Comparison of ENCODE assay signal across 8 cellular contexts in the genomic region with DNA sequence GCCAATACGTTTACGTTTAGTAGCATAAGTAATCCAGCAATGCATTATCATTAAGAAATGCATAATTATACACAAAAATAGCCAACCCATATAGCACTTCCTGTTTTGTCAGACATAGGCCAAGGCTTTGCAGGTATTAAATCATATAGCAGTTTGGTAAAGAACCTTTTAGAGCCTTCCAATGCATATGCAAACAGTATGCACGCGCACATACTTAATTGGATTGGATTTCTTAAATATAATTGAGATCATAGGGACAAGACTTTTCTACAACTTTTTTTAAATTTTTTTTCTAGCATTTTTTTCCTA. TPM values are rescaled to one million over a fixed set of nuclear protein-coding genes. Genes with fewer than 3 reads are reported as not detected.
A peak's percentile ranks its signal among the peaks of the same experiment; 100 is the strongest.
DNase-seq lines count a peak whose midpoint lies in the region; ATAC-seq and TF ChIP-seq lines count a peak whose summit lies in the region.

No MANE protein-coding gene starts in this region.

- no peaks in the 10 kb centered on the region for H3K9me3 ChIP-seq in thymus (ENCODE audit: control insufficient read depth)

- peak overlapping the region; percentile 99 for H3K27ac Mint-ChIP-seq in activated T-cell treated with anti-CD3 and anti-CD28 coated beads, Interleukin-2, amount 50 U/mL, for 24 hours
- peak overlapping the region; percentile 95 for H3K27ac Mint-ChIP-seq in activated T-helper 1 cell treated with anti-CD3 and anti-CD28 coated beads, Interleukin-12 subunit alpha, Interleukin-12 subunit beta, Interleukin-2, Interleukin-4 antibody, amounts not matched to agents 30 ng/mL and 10 ng/mL and 1 ng/mL, durations not matched to agents 14 hours and 24 hours and 36 hours

- no peak for TF ChIP-seq CTCF in kidney epithelial cell (IDR thresholded peaks at IDR 0.05; ENCODE audit: insufficient read depth, low read length, poor library complexity, severe bottlenecking)

- H3K27ac ChIP-seq in thymus (ENCODE audit: low read depth) = peak overlapping the region; percentile 72

- intact Hi-C loops in activated T-helper 1 cell treated with anti-CD3 and anti-CD28 coated beads, Interleukin-12 subunit alpha, Interleukin-12 subunit beta, Interleukin-2, Interleukin-4 antibody, amounts not matched to agents 30 ng/mL and 10 ng/mL and 1 ng/mL, durations not matched to agents 14 hours and 24 hours and 36 hours (cut with micrococcal nuclease) = loop anchor here (1.0 to 10.0 kb wide), 9 partner anchors 18 to 1337 kb away; partner anchors contain the start of genes AUH, CENPP, FAM120AOS and IARS1
- intact Hi-C loops in posterior cingulate gyrus (cut with DNase I) = loop anchor here (10.0 kb wide), 1 partner anchor 649 kb away; the partner anchor contains the start of gene BICD2

- H3K4me3 ChIP-seq in kidney epithelial cell (ENCODE audit: low read depth, low read length) = peak overlapping the region; percentile 97
- H3K4me3 ChIP-seq in thymus (ENCODE audit: low read length) = peak overlapping the region; percentile 82

- 54% methylated on average over 4 of the region's 4 CpGs for WGBS in thymus

- H3K27me3 ChIP-seq in kidney epithelial cell (ENCODE audit: control insufficient read depth, insufficient read depth, low read length) (no peaks in the 10 kb centered on the region), thymus (ENCODE audit: control insufficient read depth, insufficient read depth) (no peaks in the 10 kb centered on the region)

- peaks cover 15% of the 10 kb centered on the region for H3K36me3 Mint-ChIP-seq in activated T-cell treated with anti-CD3 and anti-CD28 coated beads, Interleukin-2, amount 50 U/mL, for 24 hours (ENCODE audit: low read depth)
- H3K36me3 Mint-ChIP-seq in activated T-helper 1 cell treated with anti-CD3 and anti-CD28 coated beads, Interleukin-12 subunit alpha, Interleukin-12 subunit beta, Interleukin-2, Interleukin-4 antibody, amounts not matched to agents 30 ng/mL and 10 ng/mL and 1 ng/mL, durations not matched to agents 14 hours and 24 hours and 36 hours (ENCODE audit: low read depth) = peaks cover 15% of the 10 kb centered on the region

- peak overlapping the region; percentile 99 for H3K4me3 Mint-ChIP-seq in activated T-cell treated with anti-CD3 and anti-CD28 coated beads, Interleukin-2, amount 50 U/mL, for 24 hours
- peak overlapping the region; percentile 97 for H3K4me3 Mint-ChIP-seq in activated T-helper 1 cell treated with anti-CD3 and anti-CD28 coated beads, Interleukin-12 subunit alpha, Interleukin-12 subunit beta, Interleukin-2, Interleukin-4 antibody, amounts not matched to agents 30 ng/mL and 10 ng/mL and 1 ng/mL, durations not matched to agents 14 hours and 24 hours and 36 hours

- H3K36me3 ChIP-seq in kidney epithelial cell (ENCODE audit: control insufficient read depth, insufficient read depth, low read length) (no peaks in the 10 kb centered on the region), thymus (ENCODE audit: control insufficient read depth, insufficient read depth) (no peaks in the 10 kb centered on the region)

- peaks cover 35% of the 10 kb centered on the region for H3K4me1 Mint-ChIP-seq in activated T-cell treated with anti-CD3 and anti-CD28 coated beads, Interleukin-2, amount 50 U/mL, for 24 hours (ENCODE audit: low read depth)
- H3K4me1 Mint-ChIP-seq in activated T-helper 1 cell treated with anti-CD3 and anti-CD28 coated beads, Interleukin-12 subunit alpha, Interleukin-12 subunit beta, Interleukin-2, Interleukin-4 antibody, amounts not matched to agents 30 ng/mL and 10 ng/mL and 1 ng/mL, durations not matched to agents 14 hours and 24 hours and 36 hours (ENCODE audit: low read depth) = peaks cover 44% of the 10 kb centered on the region

- peaks cover 7% of the 10 kb centered on the region for H3K4me1 ChIP-seq in thymus (ENCODE audit: control insufficient read depth, insufficient read depth, low read length)

- DNase-seq in activated T-cell treated with anti-CD3 and anti-CD28 coated beads, Interleukin-2, amount 50 U/mL, for 24 hours = no peak
- no peak for DNase-seq in activated T-cell treated with anti-CD3 and anti-CD28 coated beads, Interleukin-2, amount 50 U/mL, for 48 hours
- DNase-seq in activated T-helper 1 cell treated with anti-CD3 and anti-CD28 coated beads, Interleukin-12 subunit alpha, Interleukin-12 subunit beta, Interleukin-2, Interleukin-4 antibody, amounts not matched to agents 30 ng/mL and 10 ng/mL and 1 ng/mL, durations not matched to agents 14 hours and 24 hours and 36 hours (ENCODE audit: low spot score) = no peak
- no peak for DNase-seq in kidney epithelial cell (ENCODE audit: low read depth)
- DNase-seq in posterior cingulate gyrus = no peak

- ATAC-seq in GM19397 (IDR thresholded peaks at IDR 0.05; ENCODE audit: unreplicated experiment) (no peak), HG03520 (IDR thresholded peaks at IDR 0.05; ENCODE audit: unreplicated experiment) (no peak)

- H3K9me3 Mint-ChIP-seq in activated T-cell treated with anti-CD3 and anti-CD28 coated beads, Interleukin-2, amount 50 U/mL, for 24 hours = no peaks in the 10 kb centered on the region
- H3K9me3 Mint-ChIP-seq in activated T-helper 1 cell treated with anti-CD3 and anti-CD28 coated beads, Interleukin-12 subunit alpha, Interleukin-12 subunit beta, Interleukin-2, Interleukin-4 antibody, amounts not matched to agents 30 ng/mL and 10 ng/mL and 1 ng/mL, durations not matched to agents 14 hours and 24 hours and 36 hours = no peaks in the 10 kb centered on the region

- no peaks in the 10 kb centered on the region for H3K27me3 Mint-ChIP-seq in activated T-cell treated with anti-CD3 and anti-CD28 coated beads, Interleukin-2, amount 50 U/mL, for 24 hours
- H3K27me3 Mint-ChIP-seq in activated T-helper 1 cell treated with anti-CD3 and anti-CD28 coated beads, Interleukin-12 subunit alpha, Interleukin-12 subunit beta, Interleukin-2, Interleukin-4 antibody, amounts not matched to agents 30 ng/mL and 10 ng/mL and 1 ng/mL, durations not matched to agents 14 hours and 24 hours and 36 hours (ENCODE audit: insufficient read depth) = no peaks in the 10 kb centered on the region

RNA-seq across cellular contexts. Expression of gene SPTLC1, which starts 0.7 kb away (rescaled TPM):
- total RNA-seq in activated T-helper 1 cell treated with anti-CD3 and anti-CD28 coated beads, Interleukin-12 subunit alpha, Interleukin-12 subunit beta, Interleukin-2, Interleukin-4 antibody, amounts not matched to agents 30 ng/mL and 10 ng/mL and 1 ng/mL, durations not matched to agents 14 hours and 24 hours and 36 hours = 60.2 and 62.3 TPM in 2 replicates
- 101 and 103 TPM in 2 replicates for total RNA-seq in kidney epithelial cell
- 44.3 TPM for polyA plus RNA-seq in thymus
